27 cellular contexts compared by ENCODE assay signal in the genomic region with DNA sequence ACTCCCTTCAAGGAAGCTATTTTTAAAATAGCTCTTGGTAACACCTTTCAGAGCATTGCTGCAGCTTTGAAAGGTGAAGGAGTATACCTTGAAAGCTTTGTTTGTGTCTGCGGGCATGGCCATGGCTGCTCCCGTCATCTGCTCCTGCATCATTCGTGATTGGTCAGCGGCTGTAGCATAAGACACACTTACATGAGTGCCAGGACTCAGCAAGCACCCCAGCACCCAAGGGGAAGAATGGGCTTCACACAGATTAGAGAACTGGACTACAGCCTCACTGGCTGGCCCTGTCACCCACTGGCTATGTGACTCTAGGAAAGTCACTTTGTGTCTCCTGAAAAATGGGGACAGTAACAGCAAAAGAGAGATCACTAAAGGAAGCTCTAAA. TPM values are rescaled to one million over a fixed set of nuclear protein-coding genes. Genes with fewer than 3 reads are reported as not detected.
DNase-seq lines count a peak whose midpoint lies in the region; ATAC-seq, FAIRE-seq and TF ChIP-seq lines count a peak whose summit lies in the region.
"Had no signal": no experiment of that assay in that cellular context is flagged by ENCODE, and none has a peak within 500 bp of the region (broad histone marks: within the 10 kb centered on the region; RNA-seq: fewer than 3 reads in every experiment).

No MANE protein-coding gene starts in this region.

- in situ Hi-C loops in IMR-90 (cut with MboI; ENCODE audit: low sequenced_read_pairs) = no loop called here

- H3K9me3 ChIP-seq in A549 = no peaks in the 10 kb centered on the region
- H3K9me3 ChIP-seq in IMR-90 (ENCODE audit: control insufficient read depth, insufficient read depth, low read length) = no peaks in the 10 kb centered on the region
- H3K9me3 ChIP-seq in psoas muscle = no peaks in the 10 kb centered on the region
- H3K9me3 ChIP-seq: colonic mucosa, heart left ventricle had no signal

- H3K27ac ChIP-seq in A549 = peak overlapping the region; percentile 62 to 72
- H3K27ac ChIP-seq in IMR-90 (ENCODE audit: insufficient read depth, low read length) = peak overlapping the region; percentile 94
- H3K27ac ChIP-seq in epithelial cell of prostate = peak overlapping the region; percentile 57
- H3K27ac ChIP-seq in psoas muscle = peak overlapping the region; percentile 18
- H3K27ac ChIP-seq: cardiac muscle cell, colonic mucosa, foreskin keratinocyte, heart left ventricle, skin epidermis had no signal

- BruUV-seq in IMR-90 (replicated peaks; lab: Mats Ljungman, UMichigan) = no TSS peak

- H3K9me1 ChIP-seq in IMR-90 (ENCODE audit: insufficient read depth, low read length) = peaks cover 11% of the 10 kb centered on the region

- H2BK120ac ChIP-seq in IMR-90 (ENCODE audit: low read depth, low read length) = peak overlapping the region; percentile 78

- POLR2A ChIA-PET in A549 (lab: Yijun Ruan, JAX) (interaction anchor here (1.1 kb wide), 1 partner anchor 10 kb away, joined by 3 read pairs; no protein-coding TSS in a partner anchor), IMR-90 (lab: Charles Lee; ENCODE audit: unreplicated experiment) (no interaction called here)

- no peak for FAIRE-seq in A549 (lab: Jason Lieb, UNC)
- FAIRE-seq: keratinocyte had no signal

- peaks cover 6% of the 10 kb centered on the region; the same call in 1 of the 2 replicates for H4K20me1 ChIP-seq in IMR-90 (ENCODE audit: insufficient read depth, low read length)

- TF ChIP-seq EP300 in A549 (IDR thresholded peaks at IDR 0.05) = no peak

- H3K36me3 ChIP-seq in IMR-90 (ENCODE audit: control insufficient read depth, insufficient read depth, low read length) = peaks cover 25% of the 10 kb centered on the region
- H3K36me3 ChIP-seq in psoas muscle (ENCODE audit: insufficient read depth in 1 of 2, low read depth in 1 of 2) = peaks cover 18 to 99% of the 10 kb centered on the region in 2 donors

- H3K4me2 ChIP-seq in A549 (peak overlapping the region; percentile 77), IMR-90 (ENCODE audit: low read depth, low read length) (peak overlapping the region; percentile 85)

- no peaks in the 10 kb centered on the region for H3K27me3 ChIP-seq in IMR-90 (ENCODE audit: control insufficient read depth, insufficient read depth, low read length)
- H3K27me3 ChIP-seq in psoas muscle (ENCODE audit: insufficient read depth in 3 of 3, low read length in 2 of 3) = no peaks in the 10 kb centered on the region
- H3K27me3 ChIP-seq: cardiac muscle cell, colonic mucosa, foreskin keratinocyte, heart left ventricle had no signal

- TF ChIP-seq RAD21 in A549 (conservative IDR thresholded peaks at IDR 0.05 in 1 of 2, IDR thresholded peaks at IDR 0.05 in 1 of 2) (no peak), IMR-90 (IDR thresholded peaks at IDR 0.05; ENCODE audit: low read length) (no peak)

- peak overlapping the region; percentile 89 for H2BK5ac ChIP-seq in IMR-90 (ENCODE audit: low read depth, low read length, poor library complexity, severe bottlenecking)

- DNase-seq in A549 (ENCODE audit: low read depth in 1 of 2, low spot score in 1 of 2) (no peak), IMR-90 (no peak), epithelial cell of prostate (ENCODE audit: low read depth, low spot score) (no peak), psoas muscle (no peak), omental fat pad (ENCODE audit: low spot score) (no peak)
- DNase-seq: activated CD4-positive, alpha-beta T cell treated with anti-CD3 and anti-CD28 coated beads for 36 hours; anterior cingulate cortex; colonic mucosa; effector CD4-positive, alpha-beta T cell; erythroblast; H9; heart left ventricle; naive thymus-derived CD8-positive, alpha-beta T cell; NCI-H1417 treated with DMSO at 0.1 percent for 48 hours; NCI-H2081; NCI-H2227 treated with DMSO at 0.1 percent for 48 hours; NCI-H526; occipital lobe; SHP77; substantia nigra had no signal

- CTCF ChIA-PET in A549 (lab: Yijun Ruan, JAX) (interaction anchor here (0.6 to 6.1 kb wide), 5 partner anchors 10 to 173 kb away, joined by 3 to 34 read pairs (median 4); no protein-coding TSS in a partner anchor), IMR-90 (lab: Yijun Ruan, JAX) (no interaction called here)

- H3K4me1 ChIP-seq in A549 = peaks cover 33% of the 10 kb centered on the region
- peaks cover 10% of the 10 kb centered on the region for H3K4me1 ChIP-seq in IMR-90 (ENCODE audit: control insufficient read depth, insufficient read depth, low read length)
- peaks cover 10% of the 10 kb centered on the region for H3K4me1 ChIP-seq in psoas muscle
- H3K4me1 ChIP-seq: colonic mucosa, heart left ventricle had no signal

- ATAC-seq in A549 (peak; percentile 13 to 38; a peak in 3 of 6 replicates), IMR-90 (ENCODE audit: low read depth) (no peak), psoas muscle (no peak), GM18502 (IDR thresholded peaks at IDR 0.05; ENCODE audit: poor library complexity, unreplicated experiment) (no peak), omental fat pad (ENCODE audit: low FRiP score) (no peak), GM21528 (IDR thresholded peaks at IDR 0.05; ENCODE audit: low FRiP score, unreplicated experiment) (no peak)
- ATAC-seq: activated CD4-positive, alpha-beta T cell treated with anti-CD3 and anti-CD28 coated beads for 36 hours; heart left ventricle; naive thymus-derived CD8-positive, alpha-beta T cell; stimulated activated memory B cell treated with anti-CD40 and anti-IgM and Interleukin-4, amounts not matched to agents 10 μg/mL and 1 μg/mL and 100 μg/mL, for 72 hours had no signal

- H3K79me1 ChIP-seq in IMR-90 (ENCODE audit: low read depth in 1 of 2, low read length in 2 of 2) = peaks cover 6 to 28% of the 10 kb centered on the region in 2 experiments; a peak in 3 of 4 replicates

- 0 out of 2 replicates have a peak overlapping the region, but pooled peaks have one; percentile 5 for H3K56ac ChIP-seq in IMR-90 (ENCODE audit: extremely low read depth, insufficient read depth, low read length)

- H3K18ac ChIP-seq in IMR-90 (ENCODE audit: low read depth, low read length) = peak overlapping the region; percentile 97

- dilution Hi-C loops in IMR-90 (cut with HindIII; ENCODE audit: low sequenced_read_pairs, unreplicated experiment) = no loop called here

- H3K9ac ChIP-seq in IMR-90 (ENCODE audit: low read depth, low read length) = peak overlapping the region; percentile 27; the same call in 1 of the 2 replicates

- H3K4ac ChIP-seq in IMR-90 (ENCODE audit: low read depth, low read length) = peak overlapping the region; percentile 92

- 0 out of 3 replicates have a peak overlapping the region, but pooled peaks have one; percentile 4 for H3K4me3 ChIP-seq in A549
- no peak overlapping the region for H3K4me3 ChIP-seq in IMR-90 (ENCODE audit: insufficient read depth, low read depth, low read length)
- H3K4me3 ChIP-seq in psoas muscle = no peak overlapping the region
- H3K4me3 ChIP-seq: cardiac muscle cell, colonic mucosa, heart left ventricle, skin epidermis had no signal

- no peak overlapping the region; the same call in 2 of the 3 replicates for H2BK15ac ChIP-seq in IMR-90 (ENCODE audit: low read depth, low read length)

- no peak overlapping the region for H2AFZ ChIP-seq in IMR-90 (replicated peaks; ENCODE audit: low read length, poor library complexity)

- peak overlapping the region; percentile 77 for H4K91ac ChIP-seq in IMR-90 (ENCODE audit: insufficient read depth, low read depth, low read length)

- peak overlapping the region; percentile 95 for H4K5ac ChIP-seq in IMR-90 (ENCODE audit: low read depth, low read length)

- peak overlapping the region; percentile 92; the same call in 1 of the 2 replicates for H3K14ac ChIP-seq in IMR-90 (replicated peaks; ENCODE audit: low read depth, low read length)

- TF ChIP-seq CTCF in A549 (IDR thresholded peaks at IDR 0.05) (no peak), IMR-90 (conservative IDR thresholded peaks at IDR 0.05; ENCODE audit: low read depth, low read length) (no peak), psoas muscle (IDR thresholded peaks at IDR 0.05) (no peak), omental fat pad (IDR thresholded peaks at IDR 0.05) (no peak)

- TF ChIP-seq POLR2A in A549 (IDR thresholded peaks at IDR 0.05; ENCODE audit: low read length) (no peak), IMR-90 (IDR thresholded peaks at IDR 0.05; ENCODE audit: low read depth, low read length) (no peak)

- peak overlapping the region; percentile 32 to 71; a peak in 3 of 4 replicates for H4K8ac ChIP-seq in IMR-90 (ENCODE audit: low read depth in 2 of 2, low read length in 2 of 2)

- WGBS in A549 (ENCODE audit: missing lambda C conversion rate) = 91% methylated on average over 4 of the region's 4 CpGs
- 100% methylated on average over 2 of the region's 4 CpGs; no CpG with 5 or more reads in 1 of the 2 experiments for WGBS in IMR-90 (ENCODE audit: extremely low coverage in 2 of 2, insufficient read length in 1 of 2), 2 experiments
- WGBS in psoas muscle, 3 donors = 93 to 95% (median 95%) methylated on average over 4 of the region's 4 CpGs

- no peak overlapping the region for H2AK9ac ChIP-seq in IMR-90 (replicated peaks; ENCODE audit: low read depth, low read length, poor library complexity)

- peak overlapping the region; percentile 75; the same call in 1 of the 2 replicates for H2BK20ac ChIP-seq in IMR-90 (ENCODE audit: low read depth, low read length)

- peak overlapping the region; percentile 59 for H2AK5ac ChIP-seq in IMR-90 (ENCODE audit: low read depth, low read length)

- peak overlapping the region; percentile 89 for H3K23ac ChIP-seq in IMR-90 (ENCODE audit: low read depth, low read length)

- intact Hi-C loops in IMR-90 (cut with micrococcal nuclease) = no loop called here
- intact Hi-C loops in psoas muscle (cut with DNase I) = no loop called here

RNA-seq across cellular contexts. Expression of gene EMC3, which starts 17.0 kb away (rescaled TPM):
- 133 and 170 TPM in 2 replicates for polyA plus RNA-seq in A549 (2011; rRNA removed)
- 98.9 and 104 TPM in 2 replicates for polyA plus RNA-seq in A549 (2012; cell fraction: cytosol; rRNA removed)
- polyA plus RNA-seq in A549 (2012; cell fraction: nucleus; rRNA removed) = 50.6 and 63.0 TPM in 2 replicates
- polyA plus RNA-seq in A549 (2017; fragmentation: RNase III; extraction: RNeasy Plus Mini Kit Qiagen cat#74134 plus additional on column Dnase treatment) = 63.5 to 72.9 TPM (median 65.0 TPM) in 3 replicates
- 74.9 and 76.0 TPM in 2 replicates for polyA minus RNA-seq in A549 (2011; rRNA and poly(A)+ RNA removed)
- 78.9 and 152 TPM in 2 replicates for total RNA-seq in IMR-90 (2012; rRNA removed)
- polyA plus RNA-seq in IMR-90 (2012; rRNA removed) = 83.3 and 96.7 TPM in 2 replicates
- polyA plus RNA-seq in IMR-90 (2012; cell fraction: cytosol; rRNA removed) = 25.8 and 65.5 TPM in 2 replicates
- polyA plus RNA-seq in IMR-90 (2012; cell fraction: nucleus; rRNA removed; ENCODE audit: low replicate concordance) = 19.1 and 55.3 TPM in 2 replicates
- 100 to 1,000 TPM; 145 to 266 (median 188) TPM for total RNA-seq in psoas muscle
- polyA plus RNA-seq in psoas muscle = 100 to 1,000 TPM; 171 to 256 (median 198) TPM
- total RNA-seq in omental fat pad = 100 to 1,000 TPM in 1 of 4 donors, 10 to 100 TPM in 3; 50.8 to 116 (median 71.5) TPM

RNA-seq across cellular contexts. Expression of gene PRRT3, which starts 17.4 kb away (rescaled TPM):
- polyA plus RNA-seq in A549 (2011; rRNA removed) (0.50 and 0.53 TPM in 2 replicates), A549 (2017; fragmentation: RNase III; extraction: RNeasy Plus Mini Kit Qiagen cat#74134 plus additional on column Dnase treatment) (1.1 to 1.3 TPM (median 1.1 TPM) in 3 replicates), IMR-90 (2012; rRNA removed) (4.1 and 4.2 TPM in 2 replicates), psoas muscle (1 to 10 TPM in 1 of 3 donors, under 1 TPM in 2; 0.55 to 4.0 (median 0.65) TPM)
- 1.1 and 1.4 TPM in 2 replicates for polyA plus RNA-seq in A549 (2012; cell fraction: cytosol; rRNA removed)
- 1.6 and 2.1 TPM in 2 replicates for polyA plus RNA-seq in A549 (2012; cell fraction: nucleus; rRNA removed)
- polyA minus RNA-seq in A549 (2011; rRNA and poly(A)+ RNA removed) = 1.3 and 1.8 TPM in 2 replicates
- total RNA-seq in IMR-90 (2012; rRNA removed) (0.72 and 1.4 TPM in 2 replicates), psoas muscle (1 to 10 TPM; 1.3 to 1.9 (median 1.6) TPM), omental fat pad (1 to 10 TPM; 1.1 to 2.8 (median 1.3) TPM)
- 3.0 and 4.8 TPM in 2 replicates for polyA plus RNA-seq in IMR-90 (2012; cell fraction: cytosol; rRNA removed)
- polyA plus RNA-seq in IMR-90 (2012; cell fraction: nucleus; rRNA removed; ENCODE audit: low replicate concordance) = 2.6 and 4.9 TPM in 2 replicates

RNA-seq across cellular contexts. Expression of gene CRELD1, which starts 36.0 kb away (rescaled TPM):
- 13.1 and 13.9 TPM in 2 replicates for polyA plus RNA-seq in A549 (2011; rRNA removed)
- polyA plus RNA-seq in A549 (2012; cell fraction: cytosol; rRNA removed) = 14.6 and 14.9 TPM in 2 replicates
- polyA plus RNA-seq in A549 (2012; cell fraction: nucleus; rRNA removed) = 25.3 and 26.0 TPM in 2 replicates
- 9.8 to 13.6 TPM (median 11.1 TPM) in 3 replicates for polyA plus RNA-seq in A549 (2017; fragmentation: RNase III; extraction: RNeasy Plus Mini Kit Qiagen cat#74134 plus additional on column Dnase treatment)
- 6.2 and 9.1 TPM in 2 replicates for polyA minus RNA-seq in A549 (2011; rRNA and poly(A)+ RNA removed)
- 8.6 and 9.4 TPM in 2 replicates for total RNA-seq in IMR-90 (2012; rRNA removed)
- polyA plus RNA-seq in IMR-90 (2012; rRNA removed) = 25.2 and 25.7 TPM in 2 replicates
- polyA plus RNA-seq in IMR-90 (2012; cell fraction: cytosol; rRNA removed) = 23.1 and 33.9 TPM in 2 replicates
- polyA plus RNA-seq in IMR-90 (2012; cell fraction: nucleus; rRNA removed; ENCODE audit: low replicate concordance) = 45.2 and 54.3 TPM in 2 replicates
- total RNA-seq in psoas muscle = 10 to 100 TPM; 28.5 to 47.5 (median 37.8) TPM
- 10 to 100 TPM; 24.2 to 35.0 (median 25.2) TPM for polyA plus RNA-seq in psoas muscle
- 10 to 100 TPM; 26.8 to 52.3 (median 38.4) TPM for total RNA-seq in omental fat pad

RNA-seq across cellular contexts. Expression of gene IL17RC, which starts 52.7 kb away (rescaled TPM):
- polyA plus RNA-seq in A549 (2011; rRNA removed) (7.7 and 12.2 TPM in 2 replicates), A549 (2017; fragmentation: RNase III; extraction: RNeasy Plus Mini Kit Qiagen cat#74134 plus additional on column Dnase treatment) (9.1 to 9.8 TPM (median 9.4 TPM) in 3 replicates), IMR-90 (2012; rRNA removed) (28.3 and 29.9 TPM in 2 replicates), psoas muscle (10 to 100 TPM; 10.8 to 21.9 (median 13.9) TPM)
- 12.1 and 17.1 TPM in 2 replicates for polyA plus RNA-seq in A549 (2012; cell fraction: cytosol; rRNA removed)
- 34.0 and 43.5 TPM in 2 replicates for polyA plus RNA-seq in A549 (2012; cell fraction: nucleus; rRNA removed)
- 16.6 and 23.1 TPM in 2 replicates for polyA minus RNA-seq in A549 (2011; rRNA and poly(A)+ RNA removed)
- total RNA-seq in IMR-90 (2012; rRNA removed) (18.9 and 20.8 TPM in 2 replicates), psoas muscle (10 to 100 TPM; 10.4 to 27.0 (median 20.5) TPM), omental fat pad (10 to 100 TPM; 53.4 to 97.6 (median 58.2) TPM)
- 30.0 and 33.9 TPM in 2 replicates for polyA plus RNA-seq in IMR-90 (2012; cell fraction: cytosol; rRNA removed)
- 64.3 and 129 TPM in 2 replicates for polyA plus RNA-seq in IMR-90 (2012; cell fraction: nucleus; rRNA removed; ENCODE audit: low replicate concordance)

RNA-seq across cellular contexts. Expression of gene FANCD2, which starts 56.6 kb away (rescaled TPM):
- polyA plus RNA-seq in A549 (2011; rRNA removed) (37.7 and 44.3 TPM in 2 replicates), A549 (2017; fragmentation: RNase III; extraction: RNeasy Plus Mini Kit Qiagen cat#74134 plus additional on column Dnase treatment) (25.1 to 27.9 TPM (median 26.9 TPM) in 3 replicates), IMR-90 (2012; rRNA removed) (7.2 and 8.9 TPM in 2 replicates), psoas muscle (1 to 10 TPM in 1 of 3 donors, under 1 TPM in 2; 0.08 to 1.0 (median 0.47) TPM)
- 15.2 and 16.3 TPM in 2 replicates for polyA plus RNA-seq in A549 (2012; cell fraction: cytosol; rRNA removed)
- 26.6 and 41.2 TPM in 2 replicates for polyA plus RNA-seq in A549 (2012; cell fraction: nucleus; rRNA removed)
- 42.1 and 52.9 TPM in 2 replicates for polyA minus RNA-seq in A549 (2011; rRNA and poly(A)+ RNA removed)
- total RNA-seq in IMR-90 (2012; rRNA removed) (18.9 and 19.7 TPM in 2 replicates), psoas muscle (1 to 10 TPM in 1 of 4 donors, under 1 TPM in 3; 0.39 to 1.0 (median 0.75) TPM), omental fat pad (1 to 10 TPM; 1.7 to 3.5 (median 3.3) TPM)
- polyA plus RNA-seq in IMR-90 (2012; cell fraction: cytosol; rRNA removed) = 2.2 and 4.7 TPM in 2 replicates
- 5.4 and 22.6 TPM in 2 replicates for polyA plus RNA-seq in IMR-90 (2012; cell fraction: nucleus; rRNA removed; ENCODE audit: low replicate concordance)

Comparison
In these comparisons a context has a peak if more than half of its experiments do, and no peak if none do; other contexts are left out.
1. ATAC-seq: peak in A549 (2 of 2); none in IMR-90 (single experiment), psoas muscle (0 of 4), GM18502 (single experiment), omental fat pad (single experiment) and GM21528 (single experiment).
2. H3K27ac ChIP-seq: peak in every context shown above with its lines; median percentile 94 in IMR-90; 67 in A549; 57 in epithelial cell of prostate; 18 in psoas muscle.